In the genomic region with DNA sequence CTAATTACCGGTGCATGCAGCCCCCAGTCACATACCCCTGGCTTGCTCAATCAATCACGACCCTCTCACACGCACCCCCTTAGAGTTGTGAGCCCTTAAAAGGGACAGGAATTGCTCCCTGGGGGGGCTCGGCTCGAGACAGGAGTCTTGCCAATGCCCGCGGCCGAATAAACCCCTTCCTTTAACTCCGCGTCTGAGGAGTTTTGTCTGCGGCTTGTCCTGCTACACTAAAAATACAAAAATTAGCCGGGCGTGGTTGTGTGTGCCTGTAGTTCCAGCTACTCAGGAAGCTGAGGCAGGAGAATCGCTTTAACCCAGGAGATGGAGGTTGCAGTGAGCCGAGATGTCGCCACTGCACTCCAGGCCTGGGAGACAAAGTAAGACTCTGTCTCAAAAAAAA, we compare ENCODE assay signal across 6 cellular contexts. TPM values are rescaled to one million over a fixed set of nuclear protein-coding genes. Genes with fewer than 3 reads are reported as not detected.
DNase-seq lines count a peak whose midpoint lies in the region; ATAC-seq and TF ChIP-seq lines count a peak whose summit lies in the region.
"Not testable (repeated sequence)": the region's sequence is repeated elsewhere in the genome, so short reads cannot be mapped to it uniquely, and the experiment has no call there.

No MANE protein-coding gene starts in this region.

- TF ChIP-seq CTCF in WTC11 (IDR thresholded peaks at IDR 0.05); cardiac muscle cell (IDR thresholded peaks at IDR 0.05; ENCODE audit: low read depth, low read length); neural progenitor cell (IDR thresholded peaks at IDR 0.05); type B pancreatic cell (conservative IDR thresholded peaks at IDR 0.05): not testable (repeated sequence)

- H4K20me1 ChIP-seq in neural progenitor cell (ENCODE audit: low read depth) = not testable (repeated sequence)

- H3K4me3 Mint-ChIP-seq in WTC11, neural progenitor cell, type B pancreatic cell: not testable (repeated sequence)

- H3K27ac ChIP-seq in HUES6 (ENCODE audit: low read depth, low read length) (peak overlapping the region; percentile 26; the same call in 1 of the 2 replicates), cardiac muscle cell (peak overlapping the region; percentile 48), neural progenitor cell (peak overlapping the region; percentile 63)

- peak; percentile 46 for DNase-seq in ELF-1 (ENCODE audit: low read depth, low spot score)
- not testable (repeated sequence) for DNase-seq in WTC11 (ENCODE audit: low spot score); cardiac muscle cell (ENCODE audit: low read depth in 1 of 2, low spot score in 1 of 2); neural progenitor cell (ENCODE audit: low spot score); type B pancreatic cell (ENCODE audit: extremely low spot score, unreplicated experiment)

- H3K4me2 ChIP-seq in neural progenitor cell = not testable (repeated sequence)

- POLR2A ChIA-PET in WTC11 (lab: Charles Lee) = not testable (repeated sequence)

- not testable (repeated sequence) for H3K9me3 Mint-ChIP-seq in WTC11, neural progenitor cell, type B pancreatic cell

- H3K36me3 ChIP-seq in HUES6 (ENCODE audit: control insufficient read depth, insufficient read depth, low read length) = peaks cover 31% of the 10 kb centered on the region
- H3K36me3 ChIP-seq in cardiac muscle cell = peaks cover 34% of the 10 kb centered on the region
- H3K36me3 ChIP-seq in neural progenitor cell = not testable (repeated sequence)

- peaks cover 28% of the 10 kb centered on the region for H3F3A ChIP-seq in neural progenitor cell (ENCODE audit: low read depth)

- H2AFZ ChIP-seq in neural progenitor cell (replicated peaks) = not testable (repeated sequence)

- not testable (repeated sequence) for H3K27me3 Mint-ChIP-seq in WTC11 (ENCODE audit: low read depth); neural progenitor cell (ENCODE audit: insufficient read depth, low read depth); type B pancreatic cell

- H3K9ac ChIP-seq in HUES6 (ENCODE audit: low read length); neural progenitor cell: not testable (repeated sequence)

- ATAC-seq in WTC11 = not testable (repeated sequence)

- H3K4me3 ChIP-seq in HUES6 (ENCODE audit: low read depth, low read length); cardiac muscle cell; neural progenitor cell: not testable (repeated sequence)

- CTCF ChIA-PET in WTC11 (lab: Charles Lee) = interaction anchor here (0.6 kb wide), 1 partner anchor 22 kb away, joined by 3 read pairs; no protein-coding TSS in a partner anchor

- H3K79me2 ChIP-seq in neural progenitor cell (ENCODE audit: low read depth) = not testable (repeated sequence)

- H3K27ac Mint-ChIP-seq in WTC11 (peak overlapping the region; percentile 72), type B pancreatic cell (peak overlapping the region; percentile 13)
- not testable (repeated sequence) for H3K27ac Mint-ChIP-seq in neural progenitor cell

- H3K4me1 Mint-ChIP-seq in WTC11 = peaks cover 20% of the 10 kb centered on the region
- H3K4me1 Mint-ChIP-seq in neural progenitor cell; type B pancreatic cell (ENCODE audit: unreplicated experiment): not testable (repeated sequence)

- H3K36me3 Mint-ChIP-seq in WTC11 (peaks cover 19% of the 10 kb centered on the region), neural progenitor cell (peaks cover 13% of the 10 kb centered on the region), type B pancreatic cell (peaks cover 12% of the 10 kb centered on the region)

- not testable (repeated sequence) for H3K9me3 ChIP-seq in HUES6 (ENCODE audit: control insufficient read depth, insufficient read depth, low read depth, low read length); cardiac muscle cell (ENCODE audit: low read depth); neural progenitor cell (ENCODE audit: low read depth)

- not testable (repeated sequence) for H3K27me3 ChIP-seq in HUES6 (ENCODE audit: control insufficient read depth, insufficient read depth, low read length); cardiac muscle cell; neural progenitor cell

- H3K4me1 ChIP-seq in HUES6 (ENCODE audit: control insufficient read depth, insufficient read depth, low read length) = peaks cover 17% of the 10 kb centered on the region
- not testable (repeated sequence) for H3K4me1 ChIP-seq in cardiac muscle cell (ENCODE audit: low read depth); neural progenitor cell

RNA-seq across cellular contexts. Expression of gene RPS13, which starts 8.5 kb away (rescaled TPM):
- total RNA-seq in WTC11 (2021) (1,191 to 1,268 TPM (median 1,200 TPM) in 3 replicates), cardiac muscle cell (619 and 672 TPM in 2 replicates), neural progenitor cell (ENCODE audit: low replicate concordance) (1,334 and 1,918 TPM in 2 replicates), type B pancreatic cell (ENCODE audit: low replicate concordance) (1,333 and 1,435 TPM in 2 replicates)
- 623 and 731 TPM in 2 replicates for polyA plus RNA-seq in cardiac muscle cell
